Comparison of ENCODE assay signal across 1 cellular context in the genomic region with DNA sequence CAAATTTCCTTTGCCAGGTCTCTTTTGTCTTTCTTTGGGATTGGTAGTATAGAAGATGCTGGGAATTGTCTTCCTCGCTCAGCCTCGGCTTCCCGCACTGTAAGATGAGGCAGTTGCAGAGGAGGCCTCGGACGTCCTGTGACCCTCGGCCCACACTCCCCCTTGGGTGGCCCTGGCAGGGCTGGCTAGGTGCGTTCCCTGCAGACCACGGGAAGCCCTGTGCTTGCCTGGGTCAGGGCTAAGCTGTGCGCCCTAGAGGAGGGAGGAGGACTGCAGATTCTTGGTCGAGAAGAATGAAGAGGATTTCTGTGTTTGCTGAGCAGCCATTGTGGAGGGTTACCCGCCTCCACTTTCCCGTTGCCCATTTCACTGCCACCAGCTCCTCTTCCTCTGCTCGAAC.
TF ChIP-seq lines count a peak whose summit lies in the region.

No MANE protein-coding gene starts in this region.

TF ChIP-seq in WTC11, 78 proteins besides CTCF, POLR2A, EP300 and RAD21 (continued from another document):
- TF ChIP-seq, protein P1, sequence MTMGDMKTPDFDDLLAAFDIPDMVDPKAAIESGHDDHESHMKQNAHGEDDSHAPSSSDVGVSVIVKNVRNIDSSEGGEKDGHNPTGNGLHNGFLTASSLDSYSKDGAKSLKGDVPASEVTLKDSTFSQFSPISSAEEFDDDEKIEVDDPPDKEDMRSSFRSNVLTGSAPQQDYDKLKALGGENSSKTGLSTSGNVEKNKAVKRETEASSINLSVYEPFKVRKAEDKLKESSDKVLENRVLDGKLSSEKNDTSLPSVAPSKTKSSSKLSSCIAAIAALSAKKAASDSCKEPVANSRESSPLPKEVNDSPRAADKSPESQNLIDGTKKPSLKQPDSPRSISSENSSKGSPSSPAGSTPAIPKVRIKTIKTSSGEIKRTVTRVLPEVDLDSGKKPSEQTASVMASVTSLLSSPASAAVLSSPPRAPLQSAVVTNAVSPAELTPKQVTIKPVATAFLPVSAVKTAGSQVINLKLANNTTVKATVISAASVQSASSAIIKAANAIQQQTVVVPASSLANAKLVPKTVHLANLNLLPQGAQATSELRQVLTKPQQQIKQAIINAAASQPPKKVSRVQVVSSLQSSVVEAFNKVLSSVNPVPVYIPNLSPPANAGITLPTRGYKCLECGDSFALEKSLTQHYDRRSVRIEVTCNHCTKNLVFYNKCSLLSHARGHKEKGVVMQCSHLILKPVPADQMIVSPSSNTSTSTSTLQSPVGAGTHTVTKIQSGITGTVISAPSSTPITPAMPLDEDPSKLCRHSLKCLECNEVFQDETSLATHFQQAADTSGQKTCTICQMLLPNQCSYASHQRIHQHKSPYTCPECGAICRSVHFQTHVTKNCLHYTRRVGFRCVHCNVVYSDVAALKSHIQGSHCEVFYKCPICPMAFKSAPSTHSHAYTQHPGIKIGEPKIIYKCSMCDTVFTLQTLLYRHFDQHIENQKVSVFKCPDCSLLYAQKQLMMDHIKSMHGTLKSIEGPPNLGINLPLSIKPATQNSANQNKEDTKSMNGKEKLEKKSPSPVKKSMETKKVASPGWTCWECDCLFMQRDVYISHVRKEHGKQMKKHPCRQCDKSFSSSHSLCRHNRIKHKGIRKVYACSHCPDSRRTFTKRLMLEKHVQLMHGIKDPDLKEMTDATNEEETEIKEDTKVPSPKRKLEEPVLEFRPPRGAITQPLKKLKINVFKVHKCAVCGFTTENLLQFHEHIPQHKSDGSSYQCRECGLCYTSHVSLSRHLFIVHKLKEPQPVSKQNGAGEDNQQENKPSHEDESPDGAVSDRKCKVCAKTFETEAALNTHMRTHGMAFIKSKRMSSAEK (CRISPR knock-in tag; IDR thresholded peaks at IDR 0.05; ENCODE audit: borderline replicate concordance): no peak
- no peak for TF ChIP-seq ZNF396 (CRISPR knock-in tag; IDR thresholded peaks at IDR 0.05; ENCODE audit: borderline replicate concordance)
- no peak for TF ChIP-seq ZBTB21 (CRISPR knock-in tag; IDR thresholded peaks at IDR 0.05; ENCODE audit: borderline replicate concordance)
- TF ChIP-seq SMAD3 (CRISPR knock-in tag; IDR thresholded peaks at IDR 0.05; ENCODE audit: borderline replicate concordance): no peak
- TF ChIP-seq JAZF1 (CRISPR knock-in tag; IDR thresholded peaks at IDR 0.05): no peak
- no peak for TF ChIP-seq ZNF232 (CRISPR knock-in tag; IDR thresholded peaks at IDR 0.05)
- TF ChIP-seq, protein P2, sequence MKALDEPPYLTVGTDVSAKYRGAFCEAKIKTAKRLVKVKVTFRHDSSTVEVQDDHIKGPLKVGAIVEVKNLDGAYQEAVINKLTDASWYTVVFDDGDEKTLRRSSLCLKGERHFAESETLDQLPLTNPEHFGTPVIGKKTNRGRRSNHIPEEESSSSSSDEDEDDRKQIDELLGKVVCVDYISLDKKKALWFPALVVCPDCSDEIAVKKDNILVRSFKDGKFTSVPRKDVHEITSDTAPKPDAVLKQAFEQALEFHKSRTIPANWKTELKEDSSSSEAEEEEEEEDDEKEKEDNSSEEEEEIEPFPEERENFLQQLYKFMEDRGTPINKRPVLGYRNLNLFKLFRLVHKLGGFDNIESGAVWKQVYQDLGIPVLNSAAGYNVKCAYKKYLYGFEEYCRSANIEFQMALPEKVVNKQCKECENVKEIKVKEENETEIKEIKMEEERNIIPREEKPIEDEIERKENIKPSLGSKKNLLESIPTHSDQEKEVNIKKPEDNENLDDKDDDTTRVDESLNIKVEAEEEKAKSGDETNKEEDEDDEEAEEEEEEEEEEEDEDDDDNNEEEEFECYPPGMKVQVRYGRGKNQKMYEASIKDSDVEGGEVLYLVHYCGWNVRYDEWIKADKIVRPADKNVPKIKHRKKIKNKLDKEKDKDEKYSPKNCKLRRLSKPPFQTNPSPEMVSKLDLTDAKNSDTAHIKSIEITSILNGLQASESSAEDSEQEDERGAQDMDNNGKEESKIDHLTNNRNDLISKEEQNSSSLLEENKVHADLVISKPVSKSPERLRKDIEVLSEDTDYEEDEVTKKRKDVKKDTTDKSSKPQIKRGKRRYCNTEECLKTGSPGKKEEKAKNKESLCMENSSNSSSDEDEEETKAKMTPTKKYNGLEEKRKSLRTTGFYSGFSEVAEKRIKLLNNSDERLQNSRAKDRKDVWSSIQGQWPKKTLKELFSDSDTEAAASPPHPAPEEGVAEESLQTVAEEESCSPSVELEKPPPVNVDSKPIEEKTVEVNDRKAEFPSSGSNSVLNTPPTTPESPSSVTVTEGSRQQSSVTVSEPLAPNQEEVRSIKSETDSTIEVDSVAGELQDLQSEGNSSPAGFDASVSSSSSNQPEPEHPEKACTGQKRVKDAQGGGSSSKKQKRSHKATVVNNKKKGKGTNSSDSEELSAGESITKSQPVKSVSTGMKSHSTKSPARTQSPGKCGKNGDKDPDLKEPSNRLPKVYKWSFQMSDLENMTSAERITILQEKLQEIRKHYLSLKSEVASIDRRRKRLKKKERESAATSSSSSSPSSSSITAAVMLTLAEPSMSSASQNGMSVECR (CRISPR knock-in tag; IDR thresholded peaks at IDR 0.05; ENCODE audit: borderline replicate concordance): no peak
- no peak for TF ChIP-seq PRRX2 (CRISPR knock-in tag; IDR thresholded peaks at IDR 0.05)
- TF ChIP-seq, protein P3, sequence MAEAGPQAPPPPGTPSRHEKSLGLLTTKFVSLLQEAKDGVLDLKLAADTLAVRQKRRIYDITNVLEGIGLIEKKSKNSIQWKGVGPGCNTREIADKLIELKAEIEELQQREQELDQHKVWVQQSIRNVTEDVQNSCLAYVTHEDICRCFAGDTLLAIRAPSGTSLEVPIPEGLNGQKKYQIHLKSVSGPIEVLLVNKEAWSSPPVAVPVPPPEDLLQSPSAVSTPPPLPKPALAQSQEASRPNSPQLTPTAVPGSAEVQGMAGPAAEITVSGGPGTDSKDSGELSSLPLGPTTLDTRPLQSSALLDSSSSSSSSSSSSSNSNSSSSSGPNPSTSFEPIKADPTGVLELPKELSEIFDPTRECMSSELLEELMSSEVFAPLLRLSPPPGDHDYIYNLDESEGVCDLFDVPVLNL (CRISPR knock-in tag; IDR thresholded peaks at IDR 0.05; ENCODE audit: borderline replicate concordance, low read depth): no peak
